8 cellular contexts compared by ENCODE assay signal in the genomic region with DNA sequence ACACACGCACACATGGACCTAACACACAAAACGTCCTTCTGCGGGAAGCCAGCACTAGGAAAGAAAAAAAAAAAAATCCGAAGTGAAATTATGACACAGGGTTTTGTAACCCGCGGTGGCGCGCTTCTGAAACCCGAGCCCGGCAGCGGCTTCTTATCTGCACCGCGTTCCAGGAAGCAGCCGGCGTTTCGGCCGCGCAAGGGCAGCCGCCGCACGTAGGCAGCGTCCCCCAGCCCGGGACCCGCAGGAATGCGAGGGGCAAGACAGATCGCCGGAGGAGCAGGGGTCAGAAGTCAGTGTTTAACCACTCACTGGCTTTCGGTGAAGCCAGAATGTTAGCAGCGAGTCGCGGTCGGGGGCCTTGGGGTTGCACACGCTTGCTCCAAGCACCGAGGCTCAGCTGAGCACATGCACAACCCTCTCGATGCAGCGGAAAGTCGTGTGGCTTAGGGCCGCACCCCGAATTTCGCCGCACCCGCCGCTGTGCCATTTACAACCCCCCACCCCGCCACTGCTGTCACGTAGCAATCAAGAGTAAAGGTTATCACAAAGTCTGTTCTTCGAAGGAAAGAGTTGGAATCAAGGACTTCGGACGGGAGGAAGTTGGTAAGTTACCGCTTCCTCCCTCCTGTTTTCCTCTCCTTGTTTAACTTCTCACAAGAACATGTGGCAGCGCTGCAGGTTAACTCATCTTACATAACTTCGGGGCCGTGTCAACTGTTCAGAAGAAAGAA.
DNase-seq lines count a peak whose midpoint lies in the region; ATAC-seq and TF ChIP-seq lines count a peak whose summit lies in the region.

No MANE protein-coding gene starts in this region.

- CTCF ChIA-PET in BJ (lab: Yijun Ruan, JAX), result no interaction called here

- POLR2A ChIA-PET in BJ (lab: Charles Lee), result no interaction called here

- no peaks in the 10 kb centered on the region for H3K9me3 ChIP-seq in SJCRH30 (replicated peaks)

- H3K4me1 ChIP-seq in SJCRH30, result peaks cover 23% of the 10 kb centered on the region

- H3K4me3 ChIP-seq in BJ (ENCODE audit: low read depth, low read length), result peak overlapping the region; percentile 23
- peak overlapping the region; percentile 23 for H3K4me3 ChIP-seq in HL-60 (replicated peaks; ENCODE audit: insufficient read depth, low read length)
- peak overlapping the region; percentile 59 for H3K4me3 ChIP-seq in SJCRH30

- no peaks in the 10 kb centered on the region for H3K36me3 ChIP-seq in BJ (ENCODE audit: control insufficient read depth, insufficient read depth, low read length)
- no peaks in the 10 kb centered on the region for H3K36me3 ChIP-seq in SJCRH30

- TF ChIP-seq CTCF in BJ (IDR thresholded peaks at IDR 0.05; ENCODE audit: insufficient read depth, low read depth, low read length), result no peak
- no peak for TF ChIP-seq CTCF in HL-60 (IDR thresholded peaks at IDR 0.05; ENCODE audit: insufficient read depth, low read length)

- DNase-seq in BJ (ENCODE audit: low read depth) (peak; percentile 66), HL-60 (ENCODE audit: low read depth in 1 of 2, low spot score in 1 of 2) (peak; percentile 84 to 92), SJCRH30 (peak; percentile 77 to 78), globus pallidus (ENCODE audit: low spot score) (peak; percentile 55), nucleus accumbens (lab: John Stamatoyannopoulos, UW) (peak in 36 of 56 donors; percentile 15 to 73 (median 44)), substantia nigra (lab: John Stamatoyannopoulos, UW) (peak in 27 of 49 donors; percentile 27 to 71 (median 41))
- peak; percentile 83 for DNase-seq in activated naive CD4-positive, alpha-beta T cell treated with Interleukin-2 at 50 U/mL for 16 hours

- H3K27ac ChIP-seq in HL-60 (replicated peaks) (peak overlapping the region; percentile 94), SJCRH30 (peak overlapping the region; percentile 72), substantia nigra (ENCODE audit: low read depth, low read length, poor library complexity, severe bottlenecking) (peak overlapping the region; percentile 37)

- H3K27me3 ChIP-seq in BJ (ENCODE audit: control insufficient read depth, insufficient read depth, low read length) (no peaks in the 10 kb centered on the region), HL-60 (ENCODE audit: insufficient read depth, poor library complexity, severe bottlenecking) (no peaks in the 10 kb centered on the region), SJCRH30 (no peaks in the 10 kb centered on the region)

- peak; percentile 70 for ATAC-seq in GM19351 (IDR thresholded peaks at IDR 0.05; ENCODE audit: unreplicated experiment)

Comparison
In these comparisons a context has a peak if more than half of its experiments do, and no peak if none do; other contexts are left out.
1. Peak in every context shown above with its lines: DNase-seq, ATAC-seq, H3K4me3 ChIP-seq and H3K27ac ChIP-seq.
2. H3K27ac ChIP-seq: peak in every context shown above with its lines; median percentile 94 in HL-60; 72 in SJCRH30; 37 in substantia nigra.